ENCODE assay signal across 1 cellular context in the genomic region with DNA sequence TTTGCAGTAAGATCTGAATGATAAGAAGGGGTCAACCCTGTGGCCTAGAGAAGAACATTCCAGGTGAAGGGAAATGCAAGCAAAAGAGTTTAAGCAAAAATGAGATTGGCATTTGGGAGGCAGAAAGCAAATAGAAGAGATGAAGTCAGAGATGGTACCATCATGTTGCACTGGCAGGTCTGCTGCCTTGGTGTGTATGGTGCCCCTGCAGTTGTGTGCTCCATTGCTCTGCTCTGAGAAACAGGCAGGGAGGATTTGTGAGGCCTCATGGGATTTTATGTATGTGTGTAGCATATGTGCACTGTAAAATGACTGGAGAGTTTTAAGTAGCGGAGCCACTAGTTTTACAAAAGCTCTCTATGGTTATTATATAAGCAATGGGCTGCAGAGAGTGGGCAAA.
TF ChIP-seq lines count a peak whose summit lies in the region.

No MANE protein-coding gene starts in this region.

TF ChIP-seq in WTC11, 78 proteins besides CTCF, POLR2A, EP300 and RAD21:
- TF ChIP-seq FOXJ3 (CRISPR knock-in tag; IDR thresholded peaks at IDR 0.05; ENCODE audit: borderline replicate concordance) (no peak), E2F1 (CRISPR knock-in tag; IDR thresholded peaks at IDR 0.05) (no peak)
TF ChIP-seq in WTC11: peak in this region for 0.
